1 cellular context compared by ENCODE assay signal in genomic region chr12:31731203-31731602, GRCh38.
TF ChIP-seq lines count a peak whose summit lies in the region.

No MANE protein-coding gene starts in this region.

TF ChIP-seq in K562, 482 proteins besides CTCF, POLR2A, EP300 and RAD21:
- peak; percentile 68 for TF ChIP-seq EGR1 (conservative IDR thresholded peaks at IDR 0.05)
- TF ChIP-seq MGA (IDR thresholded peaks at IDR 0.05) = peak; percentile 70
- TF ChIP-seq POLR2B (IDR thresholded peaks at IDR 0.05; ENCODE audit: low read depth, partially characterized antibody) = peak; percentile 27
- peak in 1 of 2 experiments; percentile 14; a peak in 1 of 4 replicates for TF ChIP-seq MLLT1 (IDR thresholded peaks at IDR 0.05)
- peak; percentile 19 for TF ChIP-seq KDM5B (IDR thresholded peaks at IDR 0.05; ENCODE audit: insufficient replicate concordance, low read depth, low read length)
